ENCODE assay signal across 21 cellular contexts in the genomic region with DNA sequence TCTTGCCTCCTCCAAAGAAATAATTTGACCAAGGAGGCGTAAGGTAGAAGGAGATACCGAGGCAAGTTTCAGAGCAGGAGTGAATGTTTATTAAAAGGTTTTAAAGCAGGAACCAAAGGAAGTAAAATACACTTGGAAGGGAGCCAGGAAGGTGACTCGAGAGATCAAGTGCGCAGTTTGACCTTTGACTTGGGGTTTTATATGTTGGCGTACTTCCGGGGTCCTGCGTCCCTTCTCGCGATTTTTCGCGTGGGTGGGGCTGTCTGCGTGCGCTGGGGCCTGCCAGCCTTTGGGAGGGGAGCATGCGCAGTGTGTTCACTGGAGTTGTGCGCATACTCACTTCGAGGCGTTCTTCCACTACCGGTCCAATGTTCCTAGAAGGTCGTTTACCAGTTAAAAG.
"Had no signal": no experiment of that assay in that cellular context is flagged by ENCODE, and none has a peak within 500 bp of the region (broad histone marks: within the 10 kb centered on the region; RNA-seq: fewer than 3 reads in every experiment).

No MANE protein-coding gene starts in this region.

- H3K4me3 ChIP-seq: mucosa of descending colon, psoas muscle, sigmoid colon, skin epidermis, stomach, upper lobe of left lung, uterus had no signal

- DNase-seq: cerebellar nuclear complex; endodermal cell; erythroblast; foreskin keratinocyte; mammary epithelial cell; mucosa of descending colon; naive thymus-derived CD8-positive, alpha-beta T cell; nucleus accumbens; psoas muscle; retina; sigmoid colon; stimulated activated CD4-positive, alpha-beta T cell treated with anti-CD3 and anti-CD28 coated beads, Interleukin-2, amount 100 ng/mL, for 24 hours; stimulated activated naive CD4-positive, alpha-beta T cell; stomach; substantia nigra; uterus had no signal

- H3K36me3 ChIP-seq: sigmoid colon, stomach, upper lobe of left lung, uterus had no signal

- H3K9me3 ChIP-seq: psoas muscle, uterus had no signal

- H3K4me1 Mint-ChIP-seq: naive thymus-derived CD8-positive, alpha-beta T cell had no signal

- H3K27me3 ChIP-seq: foreskin keratinocyte, sigmoid colon, stomach, upper lobe of left lung, uterus had no signal

- H3K4me1 ChIP-seq: foreskin keratinocyte, parathyroid adenoma, psoas muscle, sigmoid colon, stomach, upper lobe of left lung, uterus had no signal

- H3K9ac ChIP-seq: parathyroid adenoma had no signal

- H2AFZ ChIP-seq: parathyroid adenoma had no signal

- ATAC-seq: foreskin keratinocyte; mucosa of descending colon; naive thymus-derived CD8-positive, alpha-beta T cell; psoas muscle had no signal

- H3K27ac ChIP-seq: foreskin keratinocyte, parathyroid adenoma, psoas muscle, sigmoid colon, skin epidermis, stomach, upper lobe of left lung, uterus had no signal

- H3K4me3 Mint-ChIP-seq: dendritic cell treated with granulocyte-macrophage colony-stimulating factor and Interleukin-4, amounts not matched to agents 40 ng/mL and 50 ng/mL, for 4 days; endodermal cell; naive thymus-derived CD8-positive, alpha-beta T cell; neural crest cell had no signal

- H3K27me3 Mint-ChIP-seq: dendritic cell treated with granulocyte-macrophage colony-stimulating factor and Interleukin-4, amounts not matched to agents 40 ng/mL and 50 ng/mL, for 4 days had no signal

- H3K36me3 Mint-ChIP-seq: naive thymus-derived CD8-positive, alpha-beta T cell had no signal

- H3K27ac Mint-ChIP-seq: dendritic cell treated with granulocyte-macrophage colony-stimulating factor and Interleukin-4, amounts not matched to agents 40 ng/mL and 50 ng/mL, for 4 days; endodermal cell; naive thymus-derived CD8-positive, alpha-beta T cell had no signal

- H3K79me2 ChIP-seq: parathyroid adenoma had no signal
